ENCODE assay signal across 13 cellular contexts in genomic region chr6:158387036-158387435, GRCh38.
A peak's percentile ranks its signal among the peaks of the same experiment; 100 is the strongest.
DNase-seq lines count a peak whose midpoint lies in the region; ATAC-seq and TF ChIP-seq lines count a peak whose summit lies in the region.
"Had no signal": no experiment of that assay in that cellular context is flagged by ENCODE, and none has a peak within 500 bp of the region (broad histone marks: within the 10 kb centered on the region; RNA-seq: fewer than 3 reads in every experiment).

No MANE protein-coding gene starts in this region.

- no peaks in the 10 kb centered on the region for H3K27me3 Mint-ChIP-seq in CD4-positive, alpha-beta T cell
- H3K27me3 Mint-ChIP-seq in H9 (ENCODE audit: low read depth), result no peaks in the 10 kb centered on the region

- H3K9ac ChIP-seq in H9 (ENCODE audit: extremely low read depth, insufficient read length, low read length), result no peak overlapping the region

- no peak overlapping the region for H3K14ac ChIP-seq in H9 (ENCODE audit: insufficient read depth, low read length)

- intact Hi-C loops in CD4-positive, alpha-beta T cell (cut with DNase I, micrococcal nuclease), result loop anchor here in 1 of 2 experiments (2.0 kb wide), 1 partner anchor 166 kb away; no protein-coding TSS in a partner anchor

- no peak for DNase-seq in CD4-positive, alpha-beta T cell
- no peak for DNase-seq in H9
- peak; percentile 56 for DNase-seq in SK-N-DZ (ENCODE audit: low spot score)
- DNase-seq in fibroblast of pulmonary artery (ENCODE audit: low read depth), result no peak
- no peak for DNase-seq in A172 (ENCODE audit: low spot score)
- DNase-seq in NCI-H187 treated with DMSO at 0.1 percent for 48 hours (lab: John Stamatoyannopoulos, UW), result no peak
- DNase-seq: activated naive CD4-positive, alpha-beta T cell treated with Interleukin-2 at 50 U/mL for 16 hours; Calu3; GOT3; stimulated activated CD4-positive, alpha-beta T cell treated with anti-CD3 and anti-CD28 coated beads, Interleukin-4, amount 100 ng/mL, for 24 hours; T-helper 9 cell had no signal

- H4K5ac ChIP-seq in H9 (ENCODE audit: insufficient read length, low read depth, low read length), result no peak overlapping the region

- H2BK15ac ChIP-seq in H9 (ENCODE audit: low read depth, low read length), result no peak overlapping the region

- peak; percentile 30 for TF ChIP-seq CTCF in CD4-positive, alpha-beta T cell (IDR thresholded peaks at IDR 0.05)
- TF ChIP-seq CTCF in H9 (conservative IDR thresholded peaks at IDR 0.05) (peak; percentile 33; the same call in 2 of the 3 replicates), fibroblast of pulmonary artery (IDR thresholded peaks at IDR 0.05; ENCODE audit: low read length, missing control alignments) (peak; percentile 14)

- peaks cover 27% of the 10 kb centered on the region for H3K4me1 Mint-ChIP-seq in CD4-positive, alpha-beta T cell (ENCODE audit: low read depth)
- no peaks in the 10 kb centered on the region for H3K4me1 Mint-ChIP-seq in H9

- CTCF ChIA-PET in CD4-positive, alpha-beta T cell (lab: Charles Lee), result interaction anchor here (0.6 to 2.0 kb wide), 2 partner anchors 22 to 166 kb away, joined by 3 to 11 read pairs; no protein-coding TSS in a partner anchor

- no peak overlapping the region for H2AK5ac ChIP-seq in H9 (ENCODE audit: insufficient read length, low read length)

- H3K36me3 Mint-ChIP-seq in CD4-positive, alpha-beta T cell (ENCODE audit: low read depth), result peaks cover 10% of the 10 kb centered on the region
- H3K36me3 Mint-ChIP-seq in H9 (ENCODE audit: insufficient read depth in 1 of 3, low read depth in 3 of 3), result peaks cover 8 to 13% (median 9%) of the 10 kb centered on the region in 3 experiments

- no peak overlapping the region for H3K4me3 ChIP-seq in fibroblast of pulmonary artery (replicated peaks; ENCODE audit: low read depth, low read length)
- H3K4me3 ChIP-seq: esophagus muscularis mucosa had no signal

- no peak overlapping the region for H2BK20ac ChIP-seq in H9 (ENCODE audit: low read depth, low read length, poor library complexity, severe bottlenecking)

- H3K4me1 ChIP-seq in H9 (ENCODE audit: insufficient read depth, low read length), result no peaks in the 10 kb centered on the region
- H3K4me1 ChIP-seq: esophagus muscularis mucosa had no signal

- H2AFZ ChIP-seq in H9 (ENCODE audit: low read length), result no peak overlapping the region

- H2BK120ac ChIP-seq in H9 (ENCODE audit: low read depth, low read length, poor library complexity, severe bottlenecking), result no peak overlapping the region

- peaks cover 2% of the 10 kb centered on the region for H3K9me3 Mint-ChIP-seq in CD4-positive, alpha-beta T cell
- peaks cover 3 to 24% of the 10 kb centered on the region in 2 experiments for H3K9me3 Mint-ChIP-seq in H9

- H3K27me3 ChIP-seq in CD4-positive, alpha-beta T cell (ENCODE audit: control insufficient read depth, insufficient read depth, low read length), result no peaks in the 10 kb centered on the region
- no peaks in the 10 kb centered on the region for H3K27me3 ChIP-seq in H9 (ENCODE audit: insufficient read depth, low read length)
- H3K27me3 ChIP-seq: esophagus muscularis mucosa had no signal

- no peaks in the 10 kb centered on the region for H3K79me2 ChIP-seq in H9 (ENCODE audit: insufficient read depth, low read length)

- no peak overlapping the region for H3K18ac ChIP-seq in H9 (ENCODE audit: insufficient read length, low read depth, low read length)

- H2BK5ac ChIP-seq in H9 (ENCODE audit: insufficient read length, low read length), result no peak overlapping the region

- H3K27ac ChIP-seq in CD4-positive, alpha-beta T cell (ENCODE audit: low read depth, low read length), result no peak overlapping the region
- no peak overlapping the region for H3K27ac ChIP-seq in H9 (ENCODE audit: insufficient read length, low read depth, low read length)
- H3K27ac ChIP-seq: esophagus muscularis mucosa had no signal

- no peaks in the 10 kb centered on the region for H3K79me1 ChIP-seq in H9 (ENCODE audit: insufficient read depth, low read depth, low read length, poor library complexity, severe bottlenecking)

- H3K9me3 ChIP-seq in CD4-positive, alpha-beta T cell (ENCODE audit: control insufficient read depth, low read length), result no peaks in the 10 kb centered on the region
- no peaks in the 10 kb centered on the region for H3K9me3 ChIP-seq in H9 (ENCODE audit: control insufficient read depth, low read depth, low read length)
- H3K9me3 ChIP-seq: esophagus muscularis mucosa had no signal

- H4K91ac ChIP-seq in H9 (ENCODE audit: insufficient read length, low read depth, low read length), result no peak overlapping the region

- no peak overlapping the region for H3K4me3 Mint-ChIP-seq in CD4-positive, alpha-beta T cell
- no peak overlapping the region for H3K4me3 Mint-ChIP-seq in H9

- no peak overlapping the region for H3K4ac ChIP-seq in H9 (ENCODE audit: low read depth, low read length)

- H3K27ac Mint-ChIP-seq in CD4-positive, alpha-beta T cell, result no peak overlapping the region
- no peak overlapping the region for H3K27ac Mint-ChIP-seq in H9

- no peak overlapping the region for H2BK12ac ChIP-seq in H9 (ENCODE audit: insufficient read length, low read depth, low read length)

- H3K4me2 ChIP-seq in H9 (ENCODE audit: insufficient read depth, insufficient read length, low read length), result no peak overlapping the region

- H4K20me1 ChIP-seq in H9 (ENCODE audit: control insufficient read depth, insufficient read depth, insufficient read length), result no peaks in the 10 kb centered on the region

- no peaks in the 10 kb centered on the region for H3K23me2 ChIP-seq in H9 (ENCODE audit: insufficient read length, low read depth, low read length, poor library complexity, severe bottlenecking)

- no peak for ATAC-seq in CD4-positive, alpha-beta T cell (ENCODE audit: poor library complexity)
- ATAC-seq in GM18520 (IDR thresholded peaks at IDR 0.05; ENCODE audit: unreplicated experiment), result no peak

- H3K56ac ChIP-seq in H9 (ENCODE audit: insufficient read length, low read depth, low read length), result no peak overlapping the region

- no peak overlapping the region for H4K8ac ChIP-seq in H9 (replicated peaks; ENCODE audit: insufficient read length, low read depth, low read length)

- POLR2A ChIA-PET in CD4-positive, alpha-beta T cell (lab: Charles Lee), result interaction anchor here (0.6 kb wide), 1 partner anchor 220 kb away, joined by 3 read pairs; no protein-coding TSS in a partner anchor

- WGBS in H9 (ENCODE audit: extremely low coverage, insufficient read length, low lambda C conversion rate), result no CpG with 5 or more reads among the region's 3 CpGs

- no peak overlapping the region for H3T11ph ChIP-seq in H9 (ENCODE audit: low read length)

- no peak overlapping the region for H3K23ac ChIP-seq in H9 (ENCODE audit: insufficient read length, low read depth, low read length)
